In the genomic region with DNA sequence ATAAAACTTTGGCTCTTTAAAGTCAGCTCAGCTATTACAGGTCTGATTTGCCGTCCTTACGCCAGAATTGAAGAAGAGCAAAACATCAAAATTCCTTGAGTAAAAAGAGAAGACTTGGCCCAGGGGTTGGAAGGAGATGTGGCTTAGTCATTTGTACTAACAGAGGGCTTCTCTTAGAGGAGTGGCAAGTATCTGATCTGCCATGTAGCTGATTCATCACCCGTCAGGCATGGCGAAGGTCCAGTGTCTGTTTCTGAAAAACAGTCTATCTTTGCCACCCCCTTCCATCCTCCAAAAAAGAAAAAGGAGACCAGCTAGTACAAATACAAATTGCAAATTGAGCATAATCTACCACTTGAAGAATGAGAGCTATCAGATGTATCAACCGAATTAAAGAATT, we compare ENCODE assay signal across 11 cellular contexts.
DNase-seq lines count a peak whose midpoint lies in the region; ATAC-seq, FAIRE-seq and TF ChIP-seq lines count a peak whose summit lies in the region.
"Had no signal": no experiment of that assay in that cellular context is flagged by ENCODE, and none has a peak within 500 bp of the region (broad histone marks: within the 10 kb centered on the region; RNA-seq: fewer than 3 reads in every experiment).

No MANE protein-coding gene starts in this region.

- intact Hi-C loops in natural killer cell (cut with micrococcal nuclease): no loop called here
- intact Hi-C loops in kidney (cut with DNase I): no loop called here

- no peak overlapping the region for H3K27ac ChIP-seq in brain microvascular endothelial cell
- H3K27ac ChIP-seq in kidney (ENCODE audit: low read depth in 2 of 2, low read length in 2 of 2): peak overlapping the region; percentile 15 to 51

- no peak overlapping the region for H3K4me3 Mint-ChIP-seq in natural killer cell
- H3K4me3 Mint-ChIP-seq in natural killer cell treated with Interleukin-12 subunit alpha and Interleukin-12 subunit beta and Interleukin-15 and Interleukin-18, amount 100 ng/mL, for 72 hours: no peak overlapping the region
- H3K4me3 Mint-ChIP-seq: CD4-positive, alpha-beta T cell had no signal

- H3K27ac Mint-ChIP-seq in natural killer cell: peak overlapping the region; percentile 43 to 55
- peak overlapping the region in 1 of 2 donors; percentile 67 for H3K27ac Mint-ChIP-seq in natural killer cell treated with Interleukin-12 subunit alpha and Interleukin-12 subunit beta and Interleukin-15 and Interleukin-18, amount 100 ng/mL, for 72 hours

- TF ChIP-seq CTCF in natural killer cell (IDR thresholded peaks at IDR 0.05) (no peak), brain microvascular endothelial cell (IDR thresholded peaks at IDR 0.05; ENCODE audit: low read depth, low read length, missing control alignments) (no peak), kidney (IDR thresholded peaks at IDR 0.05; ENCODE audit: borderline replicate concordance, extremely low read depth, insufficient read depth) (no peak)

- no peaks in the 10 kb centered on the region for H3K9me3 ChIP-seq in kidney (ENCODE audit: control insufficient read depth in 1 of 2, low read length in 2 of 2)

- DNase-seq in natural killer cell (no peak), brain microvascular endothelial cell (peak; percentile 73), kidney (no peak), GM12891 (ENCODE audit: insufficient read length, low spot score) (no peak), NCI-H1092 treated with DMSO at 0.1 percent for 48 hours (lab: John Stamatoyannopoulos, UW) (no peak)
- no peak for DNase-seq in natural killer cell treated with Interleukin-12 subunit alpha and Interleukin-12 subunit beta and Interleukin-15 and Interleukin-18, amount 100 ng/mL, for 72 hours (ENCODE audit: low spot score)
- DNase-seq: CD4-positive, alpha-beta T cell; NCI-H2227 treated with DMSO at 0.1 percent for 48 hours; stimulated activated CD4-positive, alpha-beta T cell treated with anti-CD3 and anti-CD28 coated beads, Interleukin-15, amount 100 ng/mL, for 24 hours had no signal

- H3K36me3 Mint-ChIP-seq in natural killer cell: peaks cover 24% of the 10 kb centered on the region
- peaks cover 16% of the 10 kb centered on the region for H3K36me3 Mint-ChIP-seq in natural killer cell treated with Interleukin-12 subunit alpha and Interleukin-12 subunit beta and Interleukin-15 and Interleukin-18, amount 100 ng/mL, for 72 hours

- H3K9ac ChIP-seq in kidney (ENCODE audit: low read length in 2 of 2): peak overlapping the region in 1 of 2 donors; percentile 1

- no peak for ATAC-seq in natural killer cell
- ATAC-seq in natural killer cell treated with Interleukin-12 subunit alpha and Interleukin-12 subunit beta and Interleukin-15 and Interleukin-18, amount 100 ng/mL, for 72 hours: no peak
- no peak for ATAC-seq in GM19463 (IDR thresholded peaks at IDR 0.05; ENCODE audit: unreplicated experiment)
- ATAC-seq in HG02981 (IDR thresholded peaks at IDR 0.05; ENCODE audit: unreplicated experiment): no peak

- H3K27me3 Mint-ChIP-seq in natural killer cell (ENCODE audit: low read depth in 2 of 2): no peaks in the 10 kb centered on the region
- no peaks in the 10 kb centered on the region for H3K27me3 Mint-ChIP-seq in natural killer cell treated with Interleukin-12 subunit alpha and Interleukin-12 subunit beta and Interleukin-15 and Interleukin-18, amount 100 ng/mL, for 72 hours
- H3K27me3 Mint-ChIP-seq: CD4-positive, alpha-beta T cell had no signal

- H3K27me3 ChIP-seq in brain microvascular endothelial cell (replicated peaks): no peaks in the 10 kb centered on the region

- H3K4me3 ChIP-seq in brain microvascular endothelial cell (ENCODE audit: low read depth, low read length): no peak overlapping the region
- peak overlapping the region in 1 of 2 donors; percentile 9 for H3K4me3 ChIP-seq in kidney (ENCODE audit: low read length in 2 of 2)

- in situ Hi-C loops in brain microvascular endothelial cell (cut with HindIII; ENCODE audit: low pct_ligation_motif_present, low sequenced_read_pairs): no loop called here

- peaks cover 11 to 15% of the 10 kb centered on the region in 2 donors for H3K4me1 Mint-ChIP-seq in natural killer cell
- H3K4me1 Mint-ChIP-seq in natural killer cell treated with Interleukin-12 subunit alpha and Interleukin-12 subunit beta and Interleukin-15 and Interleukin-18, amount 100 ng/mL, for 72 hours (ENCODE audit: low read depth in 2 of 2): peaks cover 2 to 4% of the 10 kb centered on the region in 2 donors

- H3K4me1 ChIP-seq in kidney (ENCODE audit: control insufficient read depth in 1 of 2, insufficient read depth in 1 of 2, low read depth in 1 of 2, low read length in 2 of 2): peaks cover 0 to 2% of the 10 kb centered on the region in 2 donors

- no peak for TF ChIP-seq POLR2A in GM12891 (IDR thresholded peaks at IDR 0.05; ENCODE audit: low read depth, low read length)

- H3K9me3 Mint-ChIP-seq in natural killer cell: no peaks in the 10 kb centered on the region
- H3K9me3 Mint-ChIP-seq in natural killer cell treated with Interleukin-12 subunit alpha and Interleukin-12 subunit beta and Interleukin-15 and Interleukin-18, amount 100 ng/mL, for 72 hours: no peaks in the 10 kb centered on the region
- H3K9me3 Mint-ChIP-seq: CD4-positive, alpha-beta T cell had no signal

- H3K36me3 ChIP-seq in brain microvascular endothelial cell (replicated peaks): peaks cover 11% of the 10 kb centered on the region
- H3K36me3 ChIP-seq in kidney (ENCODE audit: control insufficient read depth in 1 of 2, insufficient read depth in 2 of 2, low read length in 2 of 2): peaks cover 18 to 49% of the 10 kb centered on the region in 2 donors

- no peak for FAIRE-seq in kidney (lab: Jason Lieb, UNC)
- FAIRE-seq in GM12891 (lab: Jason Lieb, UNC): no peak

TF ChIP-seq in GM12891, 5 proteins besides CTCF, POLR2A, EP300 and RAD21:
- TF ChIP-seq POU2F2 (IDR thresholded peaks at IDR 0.05; ENCODE audit: low read depth, low read length) (no peak), SPI1 (IDR thresholded peaks at IDR 0.05; ENCODE audit: low read depth, low read length) (no peak), TAF1 (IDR thresholded peaks at IDR 0.05; ENCODE audit: low read depth, low read length) (no peak), POLR2AphosphoS5 (IDR thresholded peaks at IDR 0.05; ENCODE audit: low read depth, low read length) (no peak), PAX5 (IDR thresholded peaks at IDR 0.05; ENCODE audit: insufficient read depth, low read length, severe bottlenecking) (no peak)
TF ChIP-seq in GM12891: peak in this region for 0.
